In the genomic region with DNA sequence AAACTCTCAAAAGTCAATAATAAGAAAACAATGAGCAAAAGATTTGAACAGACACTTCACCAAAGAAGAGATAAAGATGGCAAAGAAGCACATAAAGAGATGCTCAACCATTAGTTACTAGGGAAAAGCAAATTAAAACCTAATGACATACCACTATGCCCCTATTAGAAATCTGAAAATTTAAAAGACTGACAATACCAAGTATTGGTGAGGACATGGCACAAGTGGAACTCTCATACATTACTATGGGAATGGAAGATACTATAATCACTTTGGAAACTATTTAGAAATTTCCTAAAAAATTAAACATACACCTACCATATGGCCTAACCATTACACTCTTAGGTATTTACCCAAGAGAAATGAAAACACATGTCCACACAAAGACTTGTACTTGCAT, we compare ENCODE assay signal across 4 cellular contexts. TPM values are rescaled to one million over a fixed set of nuclear protein-coding genes. Genes with fewer than 3 reads are reported as not detected.
"Had no signal": no experiment of that assay in that cellular context is flagged by ENCODE, and none has a peak within 500 bp of the region (broad histone marks: within the 10 kb centered on the region; RNA-seq: fewer than 3 reads in every experiment).

No MANE protein-coding gene starts in this region.

- DNase-seq: GDM1, GF-D8 had no signal

- H3K4me3 ChIP-seq: GM12878 had no signal

RNA-seq across cellular contexts. Expression of a gene that starts 35.2 kb away (rescaled TPM):
- total RNA-seq: G401 had no signal

RNA-seq across cellular contexts. Expression of a gene that starts 55.3 kb away (rescaled TPM):
- total RNA-seq: G401 had no signal
